10 cellular contexts compared by ENCODE assay signal in the genomic region with DNA sequence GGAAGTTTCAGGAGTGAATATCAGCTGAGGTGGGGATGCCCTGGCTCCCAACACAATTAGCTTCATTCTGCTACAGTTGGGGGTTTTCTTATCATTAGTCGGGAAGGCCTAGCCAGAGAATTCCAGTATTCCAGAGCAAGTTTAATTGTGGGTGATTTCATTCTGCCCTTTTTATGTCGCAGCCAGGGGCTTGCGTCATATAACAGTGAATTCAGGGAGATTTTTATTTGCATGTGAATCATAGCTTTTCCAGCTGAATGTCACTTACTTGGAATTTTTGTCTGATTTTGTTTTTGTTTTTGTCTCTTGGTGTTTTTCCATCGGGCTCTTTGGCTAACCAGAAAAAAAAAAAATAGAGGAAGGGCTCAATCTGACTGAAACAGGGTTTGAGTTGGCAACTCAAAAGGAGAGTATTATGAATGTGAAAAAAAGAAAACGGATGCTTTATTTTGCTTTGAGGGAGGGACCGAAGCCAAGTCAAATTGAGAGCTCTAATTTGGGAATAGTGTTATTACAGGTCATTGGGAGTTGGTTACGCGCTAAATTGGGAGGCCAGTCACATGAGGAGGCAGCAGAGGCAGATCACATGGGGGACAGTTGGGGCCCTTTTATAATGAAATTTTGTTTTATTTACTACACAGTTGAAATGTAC.
DNase-seq lines count a peak whose midpoint lies in the region; ATAC-seq lines count a peak whose summit lies in the region.
"Had no signal": no experiment of that assay in that cellular context is flagged by ENCODE, and none has a peak within 500 bp of the region (broad histone marks: within the 10 kb centered on the region; RNA-seq: fewer than 3 reads in every experiment).

No MANE protein-coding gene starts in this region.

- peak overlapping the region; percentile 75 for H3K27ac ChIP-seq in epithelial cell of prostate

- ATAC-seq in HG03097 (IDR thresholded peaks at IDR 0.05; ENCODE audit: low FRiP score, unreplicated experiment) (no peak), HG02884 (IDR thresholded peaks at IDR 0.05; ENCODE audit: unreplicated experiment) (no peak)
- ATAC-seq: activated CD4-positive, CD25-positive, alpha-beta regulatory T cell treated with anti-CD3 and anti-CD28 coated beads, Interleukin-2, amount 50 U/mL, for 24 hours had no signal

- peak; percentile 46 for DNase-seq in NCI-H226
- no peak for DNase-seq in epithelial cell of prostate (ENCODE audit: low read depth, low spot score)
- peak; percentile 39 for DNase-seq in mucosa of gallbladder (ENCODE audit: low spot score)
- peak; percentile 59 for DNase-seq in ureter (ENCODE audit: low spot score)
- no peak for DNase-seq in NCI-H446 (lab: John Stamatoyannopoulos, UW)
- DNase-seq: cortex of kidney, NCI-H2029 treated with DMSO at 0.1 percent for 48 hours had no signal

Comparison
In these comparisons a context has a peak if more than half of its experiments do, and no peak if none do; other contexts are left out.
1. DNase-seq: peak in NCI-H226 (single experiment), mucosa of gallbladder (single experiment) and ureter (single experiment); none in epithelial cell of prostate (single experiment) and NCI-H446 (0 of 2).